ENCODE assay signal across 8 cellular contexts in genomic region chr17:7314719-7315569, GRCh38. TPM values are rescaled to one million over a fixed set of nuclear protein-coding genes. Genes with fewer than 3 reads are reported as not detected.
DNase-seq lines count a peak whose midpoint lies in the region; ATAC-seq and TF ChIP-seq lines count a peak whose summit lies in the region.

Gene GPS2 (minus strand): TSS chr17:7315360. CDS start chr17:7315052, 308 bp downstream.

- peak within 1 kb of the TSS; percentile 87 for H3K4me3 ChIP-seq in GM12875 (ENCODE audit: low read depth, low read length)
- H3K4me3 ChIP-seq in left ventricle myocardium inferior: peak within 1 kb of the TSS; percentile 84
- H3K4me3 ChIP-seq in upper lobe of left lung: peak within 1 kb of the TSS; percentile 43 to 97 (median 94)

- peak within 1 kb of the TSS; percentile 88 for H3K27ac Mint-ChIP-seq in T-helper 2 cell treated with Interferon-gamma antibody and Interleukin-4, amounts not matched to agents 5 μg/mL and 100 μg/mL, for 36 hours
- H3K27ac Mint-ChIP-seq in progenitor cell of endocrine pancreas: peak within 1 kb of the TSS; percentile 92

- TF ChIP-seq CTCF in GM12875 (IDR thresholded peaks at IDR 0.05; ENCODE audit: borderline replicate concordance, insufficient read depth, low read depth, low read length) (no peak), left ventricle myocardium inferior (IDR thresholded peaks at IDR 0.05; ENCODE audit: borderline replicate concordance) (no peak), progenitor cell of endocrine pancreas (IDR thresholded peaks at IDR 0.05; ENCODE audit: unreplicated experiment) (no peak), upper lobe of left lung (IDR thresholded peaks at IDR 0.05) (peak in 3 of 6 experiments; percentile 4 to 30 (median 27))

- peak in 1 of 4 donors; percentile 78 for TF ChIP-seq EP300 in upper lobe of left lung (IDR thresholded peaks at IDR 0.05)

- peaks cover 58% of the 10 kb centered on the region for H3K36me3 Mint-ChIP-seq in T-helper 2 cell treated with Interferon-gamma antibody and Interleukin-4, amounts not matched to agents 5 μg/mL and 100 μg/mL, for 36 hours (ENCODE audit: low read depth)
- H3K36me3 Mint-ChIP-seq in progenitor cell of endocrine pancreas (ENCODE audit: insufficient read depth): peaks cover 23% of the 10 kb centered on the region

- H3K27ac ChIP-seq in angular gyrus (ENCODE audit: low read depth, low read length) (peak within 1 kb of the TSS; percentile 98), left ventricle myocardium inferior (replicated peaks) (peak within 1 kb of the TSS; percentile 97), upper lobe of left lung (peak within 1 kb of the TSS; percentile 91 to 97 (median 94))

- H3K4me1 ChIP-seq in left ventricle myocardium inferior (peaks cover 61% of the 10 kb centered on the region), upper lobe of left lung (peaks cover 26 to 41% (median 30%) of the 10 kb centered on the region in 4 donors)

- peaks cover 83% of the 10 kb centered on the region for H3K36me3 ChIP-seq in left ventricle myocardium inferior
- H3K36me3 ChIP-seq in upper lobe of left lung: peaks cover 27 to 74% (median 60%) of the 10 kb centered on the region in 4 donors

- H3K4me3 Mint-ChIP-seq in T-helper 2 cell treated with Interferon-gamma antibody and Interleukin-4, amounts not matched to agents 5 μg/mL and 100 μg/mL, for 36 hours: peak within 1 kb of the TSS; percentile 89
- H3K4me3 Mint-ChIP-seq in progenitor cell of endocrine pancreas (ENCODE audit: low read depth): peak within 1 kb of the TSS; percentile 81

- 0% methylated on average over 19 to 20 of the region's 95 CpGs for WGBS in upper lobe of left lung, 2 donors

- H3K27me3 Mint-ChIP-seq in T-helper 2 cell treated with Interferon-gamma antibody and Interleukin-4, amounts not matched to agents 5 μg/mL and 100 μg/mL, for 36 hours (ENCODE audit: low read depth): no peaks in the 10 kb centered on the region
- no peaks in the 10 kb centered on the region for H3K27me3 Mint-ChIP-seq in progenitor cell of endocrine pancreas

- DNase-seq in NCI-H1417 (lab: John Stamatoyannopoulos, UW) (peak; percentile 71 to 87 (median 82)), left ventricle myocardium inferior (peak; percentile 94), progenitor cell of endocrine pancreas (ENCODE audit: low spot score, unreplicated experiment) (peak; percentile 85), upper lobe of left lung (peak; percentile 94 to 100)
- peak; percentile 93 for DNase-seq in T-helper 2 cell treated with Interferon-gamma antibody and Interleukin-4, amounts not matched to agents 5 μg/mL and 100 μg/mL, for 36 hours (ENCODE audit: low spot score)

- H3K4me1 Mint-ChIP-seq in T-helper 2 cell treated with Interferon-gamma antibody and Interleukin-4, amounts not matched to agents 5 μg/mL and 100 μg/mL, for 36 hours (ENCODE audit: low read depth): peaks cover 34% of the 10 kb centered on the region
- peaks cover 16% of the 10 kb centered on the region for H3K4me1 Mint-ChIP-seq in progenitor cell of endocrine pancreas (ENCODE audit: low read depth)

- ATAC-seq in HG02623 (IDR thresholded peaks at IDR 0.05; ENCODE audit: unreplicated experiment) (peak; percentile 67), upper lobe of left lung (ENCODE audit: low FRiP score in 2 of 2) (peak; percentile 88 to 95)

- H3K9me3 Mint-ChIP-seq in T-helper 2 cell treated with Interferon-gamma antibody and Interleukin-4, amounts not matched to agents 5 μg/mL and 100 μg/mL, for 36 hours: no peaks in the 10 kb centered on the region
- H3K9me3 Mint-ChIP-seq in progenitor cell of endocrine pancreas (ENCODE audit: low read depth): no peaks in the 10 kb centered on the region

- H3K9me3 ChIP-seq in left ventricle myocardium inferior (replicated peaks) (no peaks in the 10 kb centered on the region), upper lobe of left lung (no peaks in the 10 kb centered on the region)

- peak in 3 of 4 donors; percentile 43 to 93 (median 65) for TF ChIP-seq POLR2A in upper lobe of left lung (IDR thresholded peaks at IDR 0.05)

- H3K27me3 ChIP-seq in left ventricle myocardium inferior (ENCODE audit: low read depth) (no peaks in the 10 kb centered on the region), upper lobe of left lung (no peaks in the 10 kb centered on the region)

- intact Hi-C loops in left ventricle myocardium inferior (cut with micrococcal nuclease): no loop called here

RNA-seq across cellular contexts. Expression of gene GPS2, which starts in this region (rescaled TPM):
- 66.1 TPM for total RNA-seq in left ventricle myocardium inferior
- total RNA-seq in progenitor cell of endocrine pancreas: 77.1 and 81.1 TPM in 2 replicates
- total RNA-seq in upper lobe of left lung: 100 to 1,000 TPM in 2 of 6 donors, 10 to 100 TPM in 4; 55.2 to 109 (median 95.7) TPM

Comparison
In these comparisons a context has a peak if more than half of its experiments do, and no peak if none do; other contexts are left out.
1. Peak in every context shown above with its lines: DNase-seq, ATAC-seq, H3K4me3 ChIP-seq and H3K27ac ChIP-seq.